Comparison of ENCODE assay signal across 1 cellular context in genomic region chr9:135971892-135972291, GRCh38.
TF ChIP-seq lines count a peak whose summit lies in the region.

No MANE protein-coding gene starts in this region.

TF ChIP-seq in HepG2, 621 proteins besides CTCF, POLR2A, EP300 and RAD21 (continued from another document and continues in another):
- TF ChIP-seq, protein P1, sequence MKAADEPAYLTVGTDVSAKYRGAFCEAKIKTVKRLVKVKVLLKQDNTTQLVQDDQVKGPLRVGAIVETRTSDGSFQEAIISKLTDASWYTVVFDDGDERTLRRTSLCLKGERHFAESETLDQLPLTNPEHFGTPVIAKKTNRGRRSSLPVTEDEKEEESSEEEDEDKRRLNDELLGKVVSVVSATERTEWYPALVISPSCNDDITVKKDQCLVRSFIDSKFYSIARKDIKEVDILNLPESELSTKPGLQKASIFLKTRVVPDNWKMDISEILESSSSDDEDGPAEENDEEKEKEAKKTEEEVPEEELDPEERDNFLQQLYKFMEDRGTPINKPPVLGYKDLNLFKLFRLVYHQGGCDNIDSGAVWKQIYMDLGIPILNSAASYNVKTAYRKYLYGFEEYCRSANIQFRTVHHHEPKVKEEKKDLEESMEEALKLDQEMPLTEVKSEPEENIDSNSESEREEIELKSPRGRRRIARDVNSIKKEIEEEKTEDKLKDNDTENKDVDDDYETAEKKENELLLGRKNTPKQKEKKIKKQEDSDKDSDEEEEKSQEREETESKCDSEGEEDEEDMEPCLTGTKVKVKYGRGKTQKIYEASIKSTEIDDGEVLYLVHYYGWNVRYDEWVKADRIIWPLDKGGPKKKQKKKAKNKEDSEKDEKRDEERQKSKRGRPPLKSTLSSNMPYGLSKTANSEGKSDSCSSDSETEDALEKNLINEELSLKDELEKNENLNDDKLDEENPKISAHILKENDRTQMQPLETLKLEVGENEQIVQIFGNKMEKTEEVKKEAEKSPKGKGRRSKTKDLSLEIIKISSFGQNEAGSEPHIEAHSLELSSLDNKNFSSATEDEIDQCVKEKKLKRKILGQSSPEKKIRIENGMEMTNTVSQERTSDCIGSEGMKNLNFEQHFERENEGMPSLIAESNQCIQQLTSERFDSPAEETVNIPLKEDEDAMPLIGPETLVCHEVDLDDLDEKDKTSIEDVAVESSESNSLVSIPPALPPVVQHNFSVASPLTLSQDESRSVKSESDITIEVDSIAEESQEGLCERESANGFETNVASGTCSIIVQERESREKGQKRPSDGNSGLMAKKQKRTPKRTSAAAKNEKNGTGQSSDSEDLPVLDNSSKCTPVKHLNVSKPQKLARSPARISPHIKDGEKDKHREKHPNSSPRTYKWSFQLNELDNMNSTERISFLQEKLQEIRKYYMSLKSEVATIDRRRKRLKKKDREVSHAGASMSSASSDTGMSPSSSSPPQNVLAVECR (CRISPR knock-in tag; IDR thresholded peaks at IDR 0.05; ENCODE audit: borderline replicate concordance) = peak; percentile 97
- TF ChIP-seq ZNF362 (CRISPR knock-in tag; IDR thresholded peaks at IDR 0.05; ENCODE audit: borderline replicate concordance) (peak; percentile 78; the same call in 1 of the 2 replicates), HCFC1 (IDR thresholded peaks at IDR 0.05; ENCODE audit: low read depth, low read length) (peak; percentile 51; the same call in 1 of the 2 replicates), CSRNP1 (CRISPR knock-in tag; IDR thresholded peaks at IDR 0.05) (peak; percentile 96), FLYWCH1 (CRISPR knock-in tag; IDR thresholded peaks at IDR 0.05) (peak; percentile 99), ZNF510 (CRISPR knock-in tag; IDR thresholded peaks at IDR 0.05; ENCODE audit: low read depth) (peak; percentile 99), GZF1 (CRISPR knock-in tag; IDR thresholded peaks at IDR 0.05) (peak; percentile 95), ZNF772 (CRISPR knock-in tag; IDR thresholded peaks at IDR 0.05) (peak; percentile 100), ZNF576 (CRISPR knock-in tag; IDR thresholded peaks at IDR 0.05) (no peak; the same call in 1 of the 2 replicates), ZNF30 (CRISPR knock-in tag; IDR thresholded peaks at IDR 0.05) (peak; percentile 96), ERF (CRISPR knock-in tag; IDR thresholded peaks at IDR 0.05) (peak; percentile 100), ZNF292 (CRISPR knock-in tag; IDR thresholded peaks at IDR 0.05; ENCODE audit: borderline replicate concordance, low read depth) (no peak), ZNF333 (CRISPR knock-in tag; IDR thresholded peaks at IDR 0.05; ENCODE audit: borderline replicate concordance) (peak; percentile 100), ZNF337 (CRISPR knock-in tag; IDR thresholded peaks at IDR 0.05; ENCODE audit: borderline replicate concordance, low read depth) (peak; percentile 98; the same call in 1 of the 2 replicates), SALL1 (CRISPR knock-in tag; IDR thresholded peaks at IDR 0.05) (peak; percentile 100), ZNF607 (CRISPR knock-in tag; IDR thresholded peaks at IDR 0.05; ENCODE audit: borderline replicate concordance) (peak; percentile 99), ZFX (CRISPR knock-in tag; IDR thresholded peaks at IDR 0.05; ENCODE audit: low read depth) (peak; percentile 39; the same call in 1 of the 2 replicates), MBD4 (IDR thresholded peaks at IDR 0.05; ENCODE audit: borderline replicate concordance, low read length) (no peak), ZNF549 (CRISPR knock-in tag; IDR thresholded peaks at IDR 0.05) (no peak), EED (CRISPR knock-in tag; IDR thresholded peaks at IDR 0.05) (peak; percentile 98), GTF3A (CRISPR knock-in tag; conservative IDR thresholded peaks at IDR 0.05) (no peak), ZNF790 (CRISPR knock-in tag; IDR thresholded peaks at IDR 0.05; ENCODE audit: borderline replicate concordance) (peak; percentile 100), GFI1 (CRISPR knock-in tag; IDR thresholded peaks at IDR 0.05; ENCODE audit: borderline replicate concordance) (peak; percentile 79; the same call in 1 of the 2 replicates), TP53 (CRISPR knock-in tag; conservative IDR thresholded peaks at IDR 0.05) (peak; percentile 96), ZNF431 (CRISPR knock-in tag; IDR thresholded peaks at IDR 0.05; ENCODE audit: borderline replicate concordance, low read depth) (peak; percentile 98), ATAD3A (CRISPR knock-in tag; IDR thresholded peaks at IDR 0.05) (peak; percentile 98), SKI (IDR thresholded peaks at IDR 0.05; ENCODE audit: partially characterized antibody) (no peak), HNRNPLL (IDR thresholded peaks at IDR 0.05; ENCODE audit: low read depth, low read length, poor library complexity, severe bottlenecking) (no peak), ONECUT2 (CRISPR knock-in tag; IDR thresholded peaks at IDR 0.05) (peak; percentile 82), ZNF660 (CRISPR knock-in tag; IDR thresholded peaks at IDR 0.05; ENCODE audit: borderline replicate concordance, low read depth) (peak; percentile 98), MYNN (CRISPR knock-in tag; IDR thresholded peaks at IDR 0.05; ENCODE audit: low read depth) (peak; percentile 98; the same call in 1 of the 2 replicates), REXO4 (CRISPR knock-in tag; IDR thresholded peaks at IDR 0.05; ENCODE audit: borderline replicate concordance) (peak; percentile 87; the same call in 1 of the 2 replicates), HMGA1 (CRISPR knock-in tag; conservative IDR thresholded peaks at IDR 0.05) (no peak), ZMYM2 (CRISPR knock-in tag; IDR thresholded peaks at IDR 0.05) (peak; percentile 57; the same call in 1 of the 2 replicates), ZNF577 (CRISPR knock-in tag; IDR thresholded peaks at IDR 0.05; ENCODE audit: borderline replicate concordance, low read depth) (peak; percentile 97), PAX8 (CRISPR knock-in tag; IDR thresholded peaks at IDR 0.05; ENCODE audit: borderline replicate concordance) (peak; percentile 99), TCF12 (IDR thresholded peaks at IDR 0.05) (no peak), TCF12 (CRISPR knock-in tag; IDR thresholded peaks at IDR 0.05) (peak; percentile 86; the same call in 1 of the 2 replicates), ZNF451 (CRISPR knock-in tag; IDR thresholded peaks at IDR 0.05) (peak; percentile 99), NR0B2 (CRISPR knock-in tag; IDR thresholded peaks at IDR 0.05) (peak; percentile 100), EEA1 (CRISPR knock-in tag; IDR thresholded peaks at IDR 0.05; ENCODE audit: borderline replicate concordance) (peak; percentile 99), ZNF761 (CRISPR knock-in tag; conservative IDR thresholded peaks at IDR 0.05) (peak; percentile 98), SMAD9 (CRISPR knock-in tag; IDR thresholded peaks at IDR 0.05) (peak; percentile 99), RBFOX2 (IDR thresholded peaks at IDR 0.05; ENCODE audit: low read depth, low read length) (no peak)
- TF ChIP-seq, protein P2, sequence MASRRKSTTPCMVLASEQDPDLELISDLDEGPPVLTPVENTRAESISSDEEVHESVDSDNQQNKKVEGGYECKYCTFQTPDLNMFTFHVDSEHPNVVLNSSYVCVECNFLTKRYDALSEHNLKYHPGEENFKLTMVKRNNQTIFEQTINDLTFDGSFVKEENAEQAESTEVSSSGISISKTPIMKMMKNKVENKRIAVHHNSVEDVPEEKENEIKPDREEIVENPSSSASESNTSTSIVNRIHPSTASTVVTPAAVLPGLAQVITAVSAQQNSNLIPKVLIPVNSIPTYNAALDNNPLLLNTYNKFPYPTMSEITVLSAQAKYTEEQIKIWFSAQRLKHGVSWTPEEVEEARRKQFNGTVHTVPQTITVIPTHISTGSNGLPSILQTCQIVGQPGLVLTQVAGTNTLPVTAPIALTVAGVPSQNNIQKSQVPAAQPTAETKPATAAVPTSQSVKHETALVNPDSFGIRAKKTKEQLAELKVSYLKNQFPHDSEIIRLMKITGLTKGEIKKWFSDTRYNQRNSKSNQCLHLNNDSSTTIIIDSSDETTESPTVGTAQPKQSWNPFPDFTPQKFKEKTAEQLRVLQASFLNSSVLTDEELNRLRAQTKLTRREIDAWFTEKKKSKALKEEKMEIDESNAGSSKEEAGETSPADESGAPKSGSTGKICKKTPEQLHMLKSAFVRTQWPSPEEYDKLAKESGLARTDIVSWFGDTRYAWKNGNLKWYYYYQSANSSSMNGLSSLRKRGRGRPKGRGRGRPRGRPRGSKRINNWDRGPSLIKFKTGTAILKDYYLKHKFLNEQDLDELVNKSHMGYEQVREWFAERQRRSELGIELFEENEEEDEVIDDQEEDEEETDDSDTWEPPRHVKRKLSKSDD (CRISPR knock-in tag; IDR thresholded peaks at IDR 0.05; ENCODE audit: low read depth) = peak; percentile 94; the same call in 1 of the 2 replicates
- TF ChIP-seq, protein P3, sequence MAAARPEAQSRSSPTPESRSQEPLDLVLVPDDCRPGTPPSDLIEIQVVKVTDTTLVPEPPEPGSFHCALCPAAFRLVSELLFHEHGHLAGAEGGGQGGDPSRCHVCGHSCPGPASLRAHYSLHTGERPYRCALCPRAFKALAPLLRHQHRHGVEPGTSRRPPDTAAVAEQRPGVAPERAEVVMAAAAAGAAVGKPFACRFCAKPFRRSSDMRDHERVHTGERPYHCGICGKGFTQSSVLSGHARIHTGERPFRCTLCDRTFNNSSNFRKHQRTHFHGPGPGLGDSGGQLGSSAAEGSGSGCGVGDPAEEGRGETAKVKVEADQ (CRISPR knock-in tag; IDR thresholded peaks at IDR 0.05; ENCODE audit: borderline replicate concordance) = peak; percentile 99
- TF ChIP-seq, protein P4, sequence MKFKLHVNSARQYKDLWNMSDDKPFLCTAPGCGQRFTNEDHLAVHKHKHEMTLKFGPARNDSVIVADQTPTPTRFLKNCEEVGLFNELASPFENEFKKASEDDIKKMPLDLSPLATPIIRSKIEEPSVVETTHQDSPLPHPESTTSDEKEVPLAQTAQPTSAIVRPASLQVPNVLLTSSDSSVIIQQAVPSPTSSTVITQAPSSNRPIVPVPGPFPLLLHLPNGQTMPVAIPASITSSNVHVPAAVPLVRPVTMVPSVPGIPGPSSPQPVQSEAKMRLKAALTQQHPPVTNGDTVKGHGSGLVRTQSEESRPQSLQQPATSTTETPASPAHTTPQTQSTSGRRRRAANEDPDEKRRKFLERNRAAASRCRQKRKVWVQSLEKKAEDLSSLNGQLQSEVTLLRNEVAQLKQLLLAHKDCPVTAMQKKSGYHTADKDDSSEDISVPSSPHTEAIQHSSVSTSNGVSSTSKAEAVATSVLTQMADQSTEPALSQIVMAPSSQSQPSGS (CRISPR knock-in tag; IDR thresholded peaks at IDR 0.05) = peak; percentile 97
- TF ChIP-seq, protein P5, sequence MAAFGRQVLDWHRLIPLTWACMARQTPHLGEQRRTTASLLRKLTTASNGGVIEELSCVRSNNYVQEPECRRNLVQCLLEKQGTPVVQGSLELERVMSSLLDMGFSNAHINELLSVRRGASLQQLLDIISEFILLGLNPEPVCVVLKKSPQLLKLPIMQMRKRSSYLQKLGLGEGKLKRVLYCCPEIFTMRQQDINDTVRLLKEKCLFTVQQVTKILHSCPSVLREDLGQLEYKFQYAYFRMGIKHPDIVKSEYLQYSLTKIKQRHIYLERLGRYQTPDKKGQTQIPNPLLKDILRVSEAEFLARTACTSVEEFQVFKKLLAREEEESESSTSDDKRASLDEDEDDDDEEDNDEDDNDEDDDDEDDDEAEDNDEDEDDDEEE (CRISPR knock-in tag; IDR thresholded peaks at IDR 0.05) = peak; percentile 100
- TF ChIP-seq, protein P6, sequence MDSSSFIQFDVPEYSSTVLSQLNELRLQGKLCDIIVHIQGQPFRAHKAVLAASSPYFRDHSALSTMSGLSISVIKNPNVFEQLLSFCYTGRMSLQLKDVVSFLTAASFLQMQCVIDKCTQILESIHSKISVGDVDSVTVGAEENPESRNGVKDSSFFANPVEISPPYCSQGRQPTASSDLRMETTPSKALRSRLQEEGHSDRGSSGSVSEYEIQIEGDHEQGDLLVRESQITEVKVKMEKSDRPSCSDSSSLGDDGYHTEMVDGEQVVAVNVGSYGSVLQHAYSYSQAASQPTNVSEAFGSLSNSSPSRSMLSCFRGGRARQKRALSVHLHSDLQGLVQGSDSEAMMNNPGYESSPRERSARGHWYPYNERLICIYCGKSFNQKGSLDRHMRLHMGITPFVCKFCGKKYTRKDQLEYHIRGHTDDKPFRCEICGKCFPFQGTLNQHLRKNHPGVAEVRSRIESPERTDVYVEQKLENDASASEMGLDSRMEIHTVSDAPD (CRISPR knock-in tag; IDR thresholded peaks at IDR 0.05) = peak; percentile 80
- TF ChIP-seq, protein P7, sequence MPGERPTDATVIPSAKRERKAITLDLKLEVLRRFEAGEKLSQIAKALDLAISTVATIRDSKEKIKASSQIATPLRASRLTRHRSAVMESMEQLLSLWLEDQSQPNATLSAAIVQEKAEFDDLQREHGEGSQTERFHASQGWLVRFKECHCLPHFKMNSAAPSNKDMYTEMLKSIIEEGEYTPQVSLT (CRISPR knock-in tag; IDR thresholded peaks at IDR 0.05; ENCODE audit: borderline replicate concordance, low read depth) = peak; percentile 93; the same call in 1 of the 2 replicates
- TF ChIP-seq, protein P8, sequence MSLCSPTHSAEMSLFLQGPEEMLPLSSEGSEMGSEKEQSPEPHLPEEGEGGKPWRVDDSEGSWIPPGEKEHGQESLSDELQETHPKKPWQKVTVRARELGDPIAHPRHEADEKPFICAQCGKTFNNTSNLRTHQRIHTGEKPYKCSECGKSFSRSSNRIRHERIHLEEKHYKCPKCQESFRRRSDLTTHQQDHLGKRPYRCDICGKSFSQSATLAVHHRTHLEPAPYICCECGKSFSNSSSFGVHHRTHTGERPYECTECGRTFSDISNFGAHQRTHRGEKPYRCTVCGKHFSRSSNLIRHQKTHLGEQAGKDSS (CRISPR knock-in tag; IDR thresholded peaks at IDR 0.05; ENCODE audit: borderline replicate concordance, low read depth) = peak; percentile 87; the same call in 1 of the 2 replicates
